2 cellular contexts compared by ENCODE assay signal in the genomic region with DNA sequence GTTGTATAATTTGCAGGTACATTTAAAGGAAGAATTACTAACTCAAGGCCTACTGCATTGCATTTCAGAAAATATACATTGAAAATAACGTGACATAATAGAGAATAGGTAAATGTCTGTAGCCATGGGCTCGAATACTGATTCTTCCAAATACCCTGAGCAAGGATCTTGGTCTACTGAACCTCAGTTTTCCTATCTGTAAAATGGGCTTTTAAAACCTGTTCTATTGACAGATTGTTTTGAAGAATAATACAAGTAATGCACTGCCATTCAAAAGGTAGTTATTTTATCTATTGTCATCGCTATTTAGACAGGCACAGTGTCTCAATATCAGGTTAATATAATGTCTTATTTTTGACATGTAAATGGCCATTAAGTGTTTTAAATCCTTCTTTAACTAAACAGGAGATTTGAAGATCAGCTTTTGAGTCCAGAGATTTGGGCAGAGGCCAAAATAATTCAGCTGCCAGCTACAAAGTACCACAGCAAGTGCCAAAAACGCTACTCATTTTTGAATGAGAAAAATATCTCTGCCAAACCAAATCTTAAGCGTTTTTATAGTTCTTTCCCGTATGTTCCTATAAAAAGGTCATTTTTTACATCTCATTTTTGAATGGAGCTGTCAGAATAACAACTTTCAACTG.
TF ChIP-seq lines count a peak whose summit lies in the region.

No MANE protein-coding gene starts in this region.

TF ChIP-seq in SK-N-SH, 30 proteins besides CTCF, POLR2A, EP300 and RAD21:
- TF ChIP-seq, protein P1, sequence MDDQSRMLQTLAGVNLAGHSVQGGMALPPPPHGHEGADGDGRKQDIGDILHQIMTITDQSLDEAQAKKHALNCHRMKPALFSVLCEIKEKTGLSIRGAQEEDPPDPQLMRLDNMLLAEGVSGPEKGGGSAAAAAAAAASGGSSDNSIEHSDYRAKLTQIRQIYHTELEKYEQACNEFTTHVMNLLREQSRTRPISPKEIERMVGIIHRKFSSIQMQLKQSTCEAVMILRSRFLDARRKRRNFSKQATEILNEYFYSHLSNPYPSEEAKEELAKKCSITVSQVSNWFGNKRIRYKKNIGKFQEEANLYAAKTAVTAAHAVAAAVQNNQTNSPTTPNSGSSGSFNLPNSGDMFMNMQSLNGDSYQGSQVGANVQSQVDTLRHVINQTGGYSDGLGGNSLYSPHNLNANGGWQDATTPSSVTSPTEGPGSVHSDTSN (IDR thresholded peaks at IDR 0.05): peak; percentile 8; the same call in 1 of the 2 replicates
- TF ChIP-seq NFIC (IDR thresholded peaks at IDR 0.05; ENCODE audit: borderline replicate concordance): peak; percentile 59
- no peak for TF ChIP-seq SMC3 (IDR thresholded peaks at IDR 0.05; ENCODE audit: low read depth, low read length)
- TF ChIP-seq NRF1 (IDR thresholded peaks at IDR 0.05; ENCODE audit: low read depth, low read length): no peak

TF ChIP-seq in endothelial cell of umbilical vein, 7 proteins besides CTCF, POLR2A, EP300 and RAD21:
- TF ChIP-seq GATA2 (IDR thresholded peaks at IDR 0.05; ENCODE audit: insufficient read depth, insufficient read length, low read depth, low read length) (no peak), EZH2 (IDR thresholded peaks at IDR 0.05; ENCODE audit: borderline replicate concordance, low read depth, low read length, severe bottlenecking) (no peak), FOS (IDR thresholded peaks at IDR 0.05; ENCODE audit: borderline replicate concordance, insufficient read depth, low read length) (no peak), MAX (IDR thresholded peaks at IDR 0.05; ENCODE audit: insufficient read depth, insufficient read length) (no peak), POLR2AphosphoS5 (IDR thresholded peaks at IDR 0.05; ENCODE audit: insufficient read depth, low read depth, low read length) (no peak), MYC (IDR thresholded peaks at IDR 0.05; ENCODE audit: low read depth, low read length) (no peak), JUN (IDR thresholded peaks at IDR 0.05; ENCODE audit: borderline replicate concordance, insufficient read depth, insufficient read length, low read depth) (no peak)
